Comparison of ENCODE assay signal across 1 cellular context in the genomic region with DNA sequence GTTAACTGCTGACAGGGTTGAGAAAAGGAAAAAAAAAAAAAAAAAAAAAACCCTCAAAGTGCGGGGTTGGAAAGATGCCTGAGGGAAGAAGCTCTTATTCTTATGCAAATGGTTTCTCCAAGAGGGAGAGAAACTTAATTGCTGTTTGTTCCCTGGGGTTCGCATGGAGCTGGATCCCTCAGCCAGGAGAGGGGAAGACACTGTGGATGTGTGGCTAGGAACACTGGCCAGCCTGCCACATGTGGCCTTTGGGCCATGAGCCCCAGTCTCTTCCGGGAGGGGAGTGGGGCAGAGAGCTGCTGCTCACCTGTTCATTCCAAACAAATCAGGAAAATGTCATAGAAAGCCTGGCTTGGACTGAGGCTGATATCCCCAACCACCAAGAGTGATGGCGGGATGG.
TF ChIP-seq lines count a peak whose summit lies in the region.

No MANE protein-coding gene starts in this region.

TF ChIP-seq in WTC11, 78 proteins besides CTCF, POLR2A, EP300 and RAD21 (continued from another document):
- TF ChIP-seq RELA (CRISPR knock-in tag; IDR thresholded peaks at IDR 0.05; ENCODE audit: borderline replicate concordance) (no peak), ZNF671 (CRISPR knock-in tag; IDR thresholded peaks at IDR 0.05) (peak; percentile 47; the same call in 1 of the 2 replicates), ETV6 (CRISPR knock-in tag; IDR thresholded peaks at IDR 0.05) (peak; percentile 39; the same call in 1 of the 2 replicates), NR1H2 (CRISPR knock-in tag; IDR thresholded peaks at IDR 0.05) (no peak), ESRRA (CRISPR knock-in tag; IDR thresholded peaks at IDR 0.05; ENCODE audit: borderline replicate concordance) (no peak)
- TF ChIP-seq, protein P1, sequence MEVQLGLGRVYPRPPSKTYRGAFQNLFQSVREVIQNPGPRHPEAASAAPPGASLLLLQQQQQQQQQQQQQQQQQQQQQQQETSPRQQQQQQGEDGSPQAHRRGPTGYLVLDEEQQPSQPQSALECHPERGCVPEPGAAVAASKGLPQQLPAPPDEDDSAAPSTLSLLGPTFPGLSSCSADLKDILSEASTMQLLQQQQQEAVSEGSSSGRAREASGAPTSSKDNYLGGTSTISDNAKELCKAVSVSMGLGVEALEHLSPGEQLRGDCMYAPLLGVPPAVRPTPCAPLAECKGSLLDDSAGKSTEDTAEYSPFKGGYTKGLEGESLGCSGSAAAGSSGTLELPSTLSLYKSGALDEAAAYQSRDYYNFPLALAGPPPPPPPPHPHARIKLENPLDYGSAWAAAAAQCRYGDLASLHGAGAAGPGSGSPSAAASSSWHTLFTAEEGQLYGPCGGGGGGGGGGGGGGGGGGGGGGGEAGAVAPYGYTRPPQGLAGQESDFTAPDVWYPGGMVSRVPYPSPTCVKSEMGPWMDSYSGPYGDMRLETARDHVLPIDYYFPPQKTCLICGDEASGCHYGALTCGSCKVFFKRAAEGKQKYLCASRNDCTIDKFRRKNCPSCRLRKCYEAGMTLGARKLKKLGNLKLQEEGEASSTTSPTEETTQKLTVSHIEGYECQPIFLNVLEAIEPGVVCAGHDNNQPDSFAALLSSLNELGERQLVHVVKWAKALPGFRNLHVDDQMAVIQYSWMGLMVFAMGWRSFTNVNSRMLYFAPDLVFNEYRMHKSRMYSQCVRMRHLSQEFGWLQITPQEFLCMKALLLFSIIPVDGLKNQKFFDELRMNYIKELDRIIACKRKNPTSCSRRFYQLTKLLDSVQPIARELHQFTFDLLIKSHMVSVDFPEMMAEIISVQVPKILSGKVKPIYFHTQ (CRISPR knock-in tag; IDR thresholded peaks at IDR 0.05): peak; percentile 87
